ENCODE assay signal across 11 cellular contexts in genomic region chr12:48107252-48107613, GRCh38. TPM values are rescaled to one million over a fixed set of nuclear protein-coding genes. Genes with fewer than 3 reads are reported as not detected.
DNase-seq lines count a peak whose midpoint lies in the region; ATAC-seq and TF ChIP-seq lines count a peak whose summit lies in the region.
"Had no signal": no experiment of that assay in that cellular context is flagged by ENCODE, and none has a peak within 500 bp of the region (broad histone marks: within the 10 kb centered on the region; RNA-seq: fewer than 3 reads in every experiment).

No MANE protein-coding gene starts in this region.

- H3K36me3 ChIP-seq in DND-41 (ENCODE audit: insufficient read depth, low read length) = no peaks in the 10 kb centered on the region; the same call in 1 of the 2 replicates
- H3K36me3 ChIP-seq: uterus had no signal

- H3K9ac ChIP-seq in DND-41 (ENCODE audit: low read depth, low read length) = peak overlapping the region; percentile 84

- H3K27me3 Mint-ChIP-seq in IgD-negative memory B cell (no peaks in the 10 kb centered on the region), osteocyte (ENCODE audit: unreplicated experiment) (peaks cover 15% of the 10 kb centered on the region)
- no peaks in the 10 kb centered on the region for H3K27me3 Mint-ChIP-seq in activated naive CD8-positive, alpha-beta T cell treated with anti-CD3 and anti-CD28 coated beads, Interleukin-2, amount 50 U/mL, for 24 hours

- peak overlapping the region in 2 of 4 donors; percentile 92 to 99 for H3K4me3 Mint-ChIP-seq in IgD-negative memory B cell
- peak overlapping the region; percentile 12 for H3K4me3 Mint-ChIP-seq in activated naive CD8-positive, alpha-beta T cell treated with anti-CD3 and anti-CD28 coated beads, Interleukin-2, amount 50 U/mL, for 24 hours
- H3K4me3 Mint-ChIP-seq in osteocyte (ENCODE audit: unreplicated experiment) = no peak overlapping the region

- H3K79me2 ChIP-seq in DND-41 (ENCODE audit: insufficient read depth, low read length) = peaks cover 42% of the 10 kb centered on the region

- DNase-seq in DND-41 (no peak), osteocyte (ENCODE audit: extremely low spot score, unreplicated experiment) (no peak), NCI-H2029 treated with DMSO at 0.1 percent for 48 hours (lab: John Stamatoyannopoulos, UW) (no peak), foreskin keratinocyte (no peak)
- DNase-seq in activated naive CD8-positive, alpha-beta T cell treated with anti-CD3 and anti-CD28 coated beads, Interleukin-2, amount 50 U/mL, for 24 hours = no peak
- DNase-seq: DMS79, glutamatergic neuron, uterus, WERI-Rb-1 had no signal

- ATAC-seq in DND-41 (ENCODE audit: insufficient read depth, low read depth) (no peak), GM21786 (IDR thresholded peaks at IDR 0.05; ENCODE audit: unreplicated experiment) (no peak), foreskin keratinocyte (no peak)
- ATAC-seq in activated naive CD8-positive, alpha-beta T cell treated with anti-CD3 and anti-CD28 coated beads, Interleukin-2, amount 50 U/mL, for 24 hours = no peak

- H3K4me1 Mint-ChIP-seq in IgD-negative memory B cell (peaks cover 14 to 32% (median 27%) of the 10 kb centered on the region in 3 donors), osteocyte (ENCODE audit: unreplicated experiment) (peaks cover 21% of the 10 kb centered on the region)
- H3K4me1 Mint-ChIP-seq in activated naive CD8-positive, alpha-beta T cell treated with anti-CD3 and anti-CD28 coated beads, Interleukin-2, amount 50 U/mL, for 24 hours = peaks cover 45% of the 10 kb centered on the region

- H3K36me3 Mint-ChIP-seq in IgD-negative memory B cell (peaks cover 2% of the 10 kb centered on the region), osteocyte (ENCODE audit: unreplicated experiment) (no peaks in the 10 kb centered on the region)
- peaks cover 2% of the 10 kb centered on the region for H3K36me3 Mint-ChIP-seq in activated naive CD8-positive, alpha-beta T cell treated with anti-CD3 and anti-CD28 coated beads, Interleukin-2, amount 50 U/mL, for 24 hours (ENCODE audit: low read depth)

- peak overlapping the region; percentile 86 for H3K4me2 ChIP-seq in DND-41 (ENCODE audit: insufficient read depth, low read length)

- H3K9me3 ChIP-seq in DND-41 (ENCODE audit: insufficient read depth, low read length, severe bottlenecking) = no peaks in the 10 kb centered on the region
- H3K9me3 ChIP-seq: uterus had no signal

- H3K27ac Mint-ChIP-seq in IgD-negative memory B cell = peak overlapping the region; percentile 94 to 100 (median 99)
- H3K27ac Mint-ChIP-seq in activated naive CD8-positive, alpha-beta T cell treated with anti-CD3 and anti-CD28 coated beads, Interleukin-2, amount 50 U/mL, for 24 hours = peak overlapping the region; percentile 96
- peak overlapping the region; percentile 99 for H3K27ac Mint-ChIP-seq in osteocyte (ENCODE audit: unreplicated experiment)

- H3K4me1 ChIP-seq in DND-41 (ENCODE audit: insufficient read depth, low read length) (peaks cover 38% of the 10 kb centered on the region), foreskin keratinocyte (peaks cover 6% of the 10 kb centered on the region)

- TF ChIP-seq CTCF in DND-41 (IDR thresholded peaks at IDR 0.05; ENCODE audit: borderline replicate concordance, extremely low read depth, low read length, poor library complexity, severe bottlenecking) (no peak), osteocyte (IDR thresholded peaks at IDR 0.05) (no peak), foreskin keratinocyte (conservative IDR thresholded peaks at IDR 0.05) (no peak)

- H3K9me3 Mint-ChIP-seq in IgD-negative memory B cell (no peaks in the 10 kb centered on the region), osteocyte (ENCODE audit: unreplicated experiment) (no peaks in the 10 kb centered on the region)
- H3K9me3 Mint-ChIP-seq in activated naive CD8-positive, alpha-beta T cell treated with anti-CD3 and anti-CD28 coated beads, Interleukin-2, amount 50 U/mL, for 24 hours = no peaks in the 10 kb centered on the region

- no peak overlapping the region; a peak in 1 of 4 replicates for H3K4me3 ChIP-seq in DND-41 (ENCODE audit: low read depth in 1 of 2, low read length in 2 of 2)

- no peaks in the 10 kb centered on the region for H3K27me3 ChIP-seq in DND-41 (ENCODE audit: insufficient read depth, low read length, poor library complexity)
- H3K27me3 ChIP-seq in foreskin keratinocyte = no peaks in the 10 kb centered on the region
- H3K27me3 ChIP-seq: uterus had no signal

- H2AFZ ChIP-seq in DND-41 (ENCODE audit: low read depth, low read length) = peak overlapping the region; percentile 96

- H3K27ac ChIP-seq in DND-41 (ENCODE audit: low read length) (no peak overlapping the region; the same call in 1 of the 2 replicates), foreskin keratinocyte (no peak overlapping the region)

- H4K20me1 ChIP-seq in DND-41 (ENCODE audit: insufficient read depth, low read length) = 0 out of 2 replicates have a peak, but pooled peaks cover 3% of the 10 kb centered on the region

RNA-seq across cellular contexts. Expression of gene SENP1, which starts 1.4 kb away (rescaled TPM):
- polyA plus RNA-seq in IgD-negative memory B cell (12.6 TPM), foreskin keratinocyte (4.7 and 6.1 TPM in 2 replicates)
- total RNA-seq in osteocyte (19.4 and 25.6 TPM in 2 replicates), foreskin keratinocyte (18.3 and 20.8 TPM in 2 replicates)

RNA-seq across cellular contexts. Expression of gene PFKM, which starts 11.9 kb away (rescaled TPM):
- polyA plus RNA-seq in IgD-negative memory B cell = 7.5 TPM
- 78.0 and 81.5 TPM in 2 replicates for total RNA-seq in osteocyte
- total RNA-seq in foreskin keratinocyte = 55.4 and 56.8 TPM in 2 replicates
- 33.9 and 38.3 TPM in 2 replicates for polyA plus RNA-seq in foreskin keratinocyte

RNA-seq across cellular contexts. Expression of gene ASB8, which starts 50.1 kb away (rescaled TPM):
- 59.9 TPM for polyA plus RNA-seq in IgD-negative memory B cell
- total RNA-seq in osteocyte = 34.4 and 36.1 TPM in 2 replicates
- total RNA-seq in foreskin keratinocyte = 12.0 and 13.6 TPM in 2 replicates
- polyA plus RNA-seq in foreskin keratinocyte = 6.7 and 7.6 TPM in 2 replicates
